ENCODE assay signal across 8 cellular contexts in genomic region chr11:33735166-33735425, GRCh38. TPM values are rescaled to one million over a fixed set of nuclear protein-coding genes. Genes with fewer than 3 reads are reported as not detected.
DNase-seq lines count a peak whose midpoint lies in the region; ATAC-seq, FAIRE-seq and TF ChIP-seq lines count a peak whose summit lies in the region.

No MANE protein-coding gene starts in this region.

- no peak for TF ChIP-seq CTCF in cardiac fibroblast (IDR thresholded peaks at IDR 0.05; ENCODE audit: low read depth, low read length)

- TF ChIP-seq POLR2A in H54 (IDR thresholded peaks at IDR 0.05; ENCODE audit: low read depth, low read length), result no peak

- peak; percentile 12 for ATAC-seq in GM19035 (IDR thresholded peaks at IDR 0.05; ENCODE audit: unreplicated experiment)

- DNase-seq in MG63 (no peak), cardiac fibroblast (ENCODE audit: low read depth in 2 of 2) (no peak), NCI-H226 (no peak), H54 (ENCODE audit: insufficient read length, low spot score) (no peak), amniotic stem cell (lab: John Stamatoyannopoulos, UW) (no peak)
- no peak for DNase-seq in stimulated activated naive CD4-positive, alpha-beta T cell (lab: John Stamatoyannopoulos, UW)

- peaks cover 17 to 39% of the 10 kb centered on the region in 2 donors for H3K4me1 ChIP-seq in mucosa of rectum (ENCODE audit: control insufficient read depth in 2 of 2, insufficient read depth in 2 of 2, low read length in 2 of 2)

- peak overlapping the region; percentile 84 to 85 for H3K27ac ChIP-seq in mucosa of rectum (ENCODE audit: low read depth in 2 of 2, low read length in 2 of 2)

- H3K4me3 ChIP-seq in MG63 (peak overlapping the region; percentile 90), cardiac fibroblast (replicated peaks in 1 of 2; ENCODE audit: low read depth in 2 of 2, low read length in 2 of 2) (peak overlapping the region; percentile 86 to 94), mucosa of rectum (ENCODE audit: low read length in 2 of 2) (peak overlapping the region; percentile 76 to 81)

- H3K9me3 ChIP-seq in MG63, result no peaks in the 10 kb centered on the region; the same call in 1 of the 2 replicates
- H3K9me3 ChIP-seq in mucosa of rectum (ENCODE audit: control insufficient read depth in 2 of 2, low read length in 2 of 2), result no peaks in the 10 kb centered on the region

- FAIRE-seq in H54 (lab: Jason Lieb, UNC), result no peak

- H3K27me3 ChIP-seq in MG63, result no peaks in the 10 kb centered on the region
- no peaks in the 10 kb centered on the region for H3K27me3 ChIP-seq in mucosa of rectum (ENCODE audit: control insufficient read depth in 2 of 2, insufficient read depth in 2 of 2, low read length in 2 of 2)

- H3K9ac ChIP-seq in mucosa of rectum (ENCODE audit: low read depth in 1 of 2, low read length in 2 of 2), result peak overlapping the region; percentile 20 to 93

- H3K36me3 ChIP-seq in MG63, result peaks cover 47% of the 10 kb centered on the region
- H3K36me3 ChIP-seq in mucosa of rectum (ENCODE audit: control insufficient read depth in 2 of 2, insufficient read depth in 2 of 2, low read length in 2 of 2), result no peaks in the 10 kb centered on the region

RNA-seq across cellular contexts. Expression of gene CD59, which starts 1.1 kb away (rescaled TPM):
- 360 and 394 TPM in 2 replicates for total RNA-seq in MG63 (2014; rRNA removed; shearing (Covaris generic); ENCODE audit: low replicate concordance)

RNA-seq across cellular contexts. Expression of gene C11orf91, which starts 34.5 kb away (rescaled TPM):
- not detected in 2 replicates for total RNA-seq in MG63 (2014; rRNA removed; shearing (Covaris generic); ENCODE audit: low replicate concordance)

RNA-seq across cellular contexts. Expression of gene FBXO3, which starts 39.2 kb away (rescaled TPM):
- total RNA-seq in MG63 (2014; rRNA removed; shearing (Covaris generic); ENCODE audit: low replicate concordance), result 41.7 and 48.8 TPM in 2 replicates
